In the genomic region with DNA sequence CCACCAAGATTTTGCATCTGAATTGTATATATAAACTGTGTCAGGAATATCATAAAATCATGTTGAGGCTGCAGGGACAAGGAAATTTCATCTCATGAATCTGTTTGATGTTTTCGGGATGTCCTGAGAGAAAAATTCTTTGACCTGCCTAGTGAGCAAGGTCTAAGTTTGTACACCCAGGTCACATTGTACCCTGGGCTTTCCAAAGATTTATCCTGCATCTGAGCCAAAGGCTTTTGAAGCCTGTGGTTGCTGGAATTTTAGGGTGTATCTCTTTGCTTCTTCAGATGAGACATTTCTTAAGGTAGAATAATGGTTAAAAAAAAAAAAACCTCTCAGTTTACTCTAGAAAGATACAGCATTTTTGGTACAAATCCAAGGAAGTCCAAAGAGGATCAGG, we compare ENCODE assay signal across 24 cellular contexts.
"Had no signal": no experiment of that assay in that cellular context is flagged by ENCODE, and none has a peak within 500 bp of the region (broad histone marks: within the 10 kb centered on the region; RNA-seq: fewer than 3 reads in every experiment).

No MANE protein-coding gene starts in this region.

- H3K4me3 ChIP-seq: heart left ventricle, right atrium auricular region, transverse colon, uterus had no signal

- DNase-seq: activated CD4-positive, alpha-beta memory T cell treated with anti-CD3 and anti-CD28 coated beads, Interleukin-2, amount 10 ng/mL, durations not matched to agents 7 days and 5 days; activated CD4-positive, alpha-beta T cell treated with anti-CD3 and anti-CD28 coated beads, Interleukin-2, amount 10 ng/mL, durations not matched to agents 7 days and 5 days; activated CD8-positive, alpha-beta memory T cell treated with anti-CD3 and anti-CD28 coated beads, Interleukin-2, amount 50 U/mL, for 48 hours; activated gamma-delta T cell; activated naive CD4-positive, alpha-beta T cell treated with anti-CD3 and anti-CD28 coated beads, Interleukin-2, amount 10 ng/mL, durations not matched to agents 7 days and 5 days; activated naive CD8-positive, alpha-beta T cell treated with anti-CD3 and anti-CD28 coated beads, Interleukin-2, amount 10 ng/mL, durations not matched to agents 7 days and 5 days; activated T-cell treated with anti-CD3 and anti-CD28 coated beads, Interleukin-2, amount 50 U/mL, for 24 hours; amniotic stem cell; brain microvascular endothelial cell; caudate nucleus; cortex of kidney; foreskin fibroblast; heart left ventricle; naive B cell; occipital lobe; spleen; stimulated activated naive CD4-positive, alpha-beta T cell; transverse colon; uterus; WERI-Rb-1 had no signal

- H3K36me3 Mint-ChIP-seq: activated naive CD4-positive, alpha-beta T cell treated with anti-CD3 and anti-CD28 coated beads, Interleukin-2, amount 10 ng/mL, durations not matched to agents 7 days and 5 days; naive B cell had no signal

- H3K36me3 ChIP-seq: brain microvascular endothelial cell, heart left ventricle, right atrium auricular region, spleen, transverse colon, uterus, WERI-Rb-1 had no signal

- H3K4me1 ChIP-seq: parathyroid adenoma had no signal

- H3K4me3 Mint-ChIP-seq: activated CD4-positive, alpha-beta memory T cell treated with anti-CD3 and anti-CD28 coated beads, Interleukin-2, amount 10 ng/mL, durations not matched to agents 7 days and 5 days; activated CD4-positive, alpha-beta T cell treated with anti-CD3 and anti-CD28 coated beads, Interleukin-2, amount 10 ng/mL, durations not matched to agents 7 days and 5 days; activated naive CD4-positive, alpha-beta T cell treated with anti-CD3 and anti-CD28 coated beads, Interleukin-2, amount 10 ng/mL, durations not matched to agents 7 days and 5 days; activated naive CD8-positive, alpha-beta T cell treated with anti-CD3 and anti-CD28 coated beads, Interleukin-2, amount 10 ng/mL, durations not matched to agents 7 days and 5 days; activated T-cell treated with anti-CD3 and anti-CD28 coated beads, Interleukin-2, amount 50 U/mL, for 24 hours; naive B cell; neural crest cell had no signal

- H3K27me3 ChIP-seq: brain microvascular endothelial cell, heart left ventricle, right atrium auricular region, spleen, transverse colon, uterus had no signal

- ATAC-seq: activated CD4-positive, CD25-positive, alpha-beta regulatory T cell treated with anti-CD3 and anti-CD28 coated beads, Interleukin-2, amount 50 U/mL, for 24 hours had no signal

- H3K9me3 Mint-ChIP-seq: activated CD4-positive, alpha-beta memory T cell treated with anti-CD3 and anti-CD28 coated beads, Interleukin-2, amount 10 ng/mL, durations not matched to agents 7 days and 5 days; activated CD4-positive, alpha-beta T cell treated with anti-CD3 and anti-CD28 coated beads, Interleukin-2, amount 10 ng/mL, durations not matched to agents 7 days and 5 days; activated naive CD4-positive, alpha-beta T cell treated with anti-CD3 and anti-CD28 coated beads, Interleukin-2, amount 10 ng/mL, durations not matched to agents 7 days and 5 days; activated naive CD8-positive, alpha-beta T cell treated with anti-CD3 and anti-CD28 coated beads, Interleukin-2, amount 10 ng/mL, durations not matched to agents 7 days and 5 days; activated T-cell treated with anti-CD3 and anti-CD28 coated beads, Interleukin-2, amount 50 U/mL, for 24 hours; naive B cell; neural crest cell had no signal

- H3K9me3 ChIP-seq: heart left ventricle, right atrium auricular region, spleen, transverse colon, uterus had no signal

- H2AFZ ChIP-seq: parathyroid adenoma had no signal

- H3K27ac ChIP-seq: brain microvascular endothelial cell, parathyroid adenoma, WERI-Rb-1 had no signal

- H3K27ac Mint-ChIP-seq: activated CD4-positive, alpha-beta memory T cell treated with anti-CD3 and anti-CD28 coated beads, Interleukin-2, amount 10 ng/mL, durations not matched to agents 7 days and 5 days; activated CD4-positive, alpha-beta T cell treated with anti-CD3 and anti-CD28 coated beads, Interleukin-2, amount 10 ng/mL, durations not matched to agents 7 days and 5 days; activated naive CD4-positive, alpha-beta T cell treated with anti-CD3 and anti-CD28 coated beads, Interleukin-2, amount 10 ng/mL, durations not matched to agents 7 days and 5 days; activated naive CD8-positive, alpha-beta T cell treated with anti-CD3 and anti-CD28 coated beads, Interleukin-2, amount 10 ng/mL, durations not matched to agents 7 days and 5 days; activated T-cell treated with anti-CD3 and anti-CD28 coated beads, Interleukin-2, amount 50 U/mL, for 24 hours; naive B cell had no signal

- H3K9ac ChIP-seq: parathyroid adenoma had no signal

- H3K27me3 Mint-ChIP-seq: activated CD4-positive, alpha-beta memory T cell treated with anti-CD3 and anti-CD28 coated beads, Interleukin-2, amount 10 ng/mL, durations not matched to agents 7 days and 5 days; activated CD4-positive, alpha-beta T cell treated with anti-CD3 and anti-CD28 coated beads, Interleukin-2, amount 10 ng/mL, durations not matched to agents 7 days and 5 days; activated naive CD4-positive, alpha-beta T cell treated with anti-CD3 and anti-CD28 coated beads, Interleukin-2, amount 10 ng/mL, durations not matched to agents 7 days and 5 days; activated naive CD8-positive, alpha-beta T cell treated with anti-CD3 and anti-CD28 coated beads, Interleukin-2, amount 10 ng/mL, durations not matched to agents 7 days and 5 days; activated T-cell treated with anti-CD3 and anti-CD28 coated beads, Interleukin-2, amount 50 U/mL, for 24 hours; naive B cell had no signal
